Comparison of ENCODE assay signal across 18 cellular contexts in genomic region chr5:6492934-6493333, GRCh38. TPM values are rescaled to one million over a fixed set of nuclear protein-coding genes. Genes with fewer than 3 reads are reported as not detected.
DNase-seq lines count a peak whose midpoint lies in the region; ATAC-seq and TF ChIP-seq lines count a peak whose summit lies in the region.
"Had no signal": no experiment of that assay in that cellular context is flagged by ENCODE, and none has a peak within 500 bp of the region (broad histone marks: within the 10 kb centered on the region; RNA-seq: fewer than 3 reads in every experiment).

No MANE protein-coding gene starts in this region.

- peaks cover 3% of the 10 kb centered on the region for H3K36me3 Mint-ChIP-seq in activated naive CD4-positive, alpha-beta T cell treated with anti-CD3 and anti-CD28 coated beads, Interleukin-2, amount 10 ng/mL, durations not matched to agents 7 days and 5 days
- H3K36me3 Mint-ChIP-seq in CD14-positive monocyte, result no peaks in the 10 kb centered on the region
- H3K36me3 Mint-ChIP-seq in activated CD8-positive, alpha-beta T cell treated with anti-CD3 and anti-CD28 coated beads, Interleukin-2, amount 10 ng/mL, durations not matched to agents 7 days and 5 days (ENCODE audit: low read depth), result no peaks in the 10 kb centered on the region
- H3K36me3 Mint-ChIP-seq: activated naive CD4-positive, alpha-beta T cell treated with anti-CD3 and anti-CD28 coated beads, Interleukin-2, amount 50 U/mL, for 24 hours had no signal

- DNase-seq in activated naive CD4-positive, alpha-beta T cell treated with anti-CD3 and anti-CD28 coated beads, Interleukin-2, amount 10 ng/mL, durations not matched to agents 7 days and 5 days, result no peak
- DNase-seq in activated naive CD4-positive, alpha-beta T cell treated with anti-CD3 and anti-CD28 coated beads, Interleukin-2, amount 50 U/mL, for 16 hours, result no peak
- DNase-seq in M059J (ENCODE audit: low read depth), result peak; percentile 26
- DNase-seq in CD14-positive monocyte (ENCODE audit: low spot score), result no peak
- DNase-seq in NCI-H345 (lab: John Stamatoyannopoulos, UW), result no peak
- DNase-seq in activated CD8-positive, alpha-beta T cell treated with anti-CD3 and anti-CD28 coated beads, Interleukin-2, amount 10 ng/mL, durations not matched to agents 7 days and 5 days, result no peak
- DNase-seq in uterus, result no peak
- DNase-seq: KBM-7, NCI-H2029, NCI-H748 treated with DMSO at 0.1 percent for 48 hours, thyroid gland had no signal

- H3K27ac Mint-ChIP-seq in activated naive CD4-positive, alpha-beta T cell treated with anti-CD3 and anti-CD28 coated beads, Interleukin-2, amount 10 ng/mL, durations not matched to agents 7 days and 5 days, result peak overlapping the region; percentile 28
- H3K27ac Mint-ChIP-seq in CD14-positive monocyte, result no peak overlapping the region
- H3K27ac Mint-ChIP-seq in activated CD8-positive, alpha-beta T cell treated with anti-CD3 and anti-CD28 coated beads, Interleukin-2, amount 10 ng/mL, durations not matched to agents 7 days and 5 days, result no peak overlapping the region
- H3K27ac Mint-ChIP-seq: activated naive CD4-positive, alpha-beta T cell treated with anti-CD3 and anti-CD28 coated beads, Interleukin-2, amount 50 U/mL, for 24 hours had no signal

- H3K4me1 ChIP-seq in uterus, result no peaks in the 10 kb centered on the region
- H3K4me1 ChIP-seq: A549, parathyroid adenoma had no signal

- CTCF ChIA-PET in activated naive CD4-positive, alpha-beta T cell treated with anti-CD3 and anti-CD28 coated beads, Interleukin-2, amount 10 ng/mL, durations not matched to agents 7 days and 5 days (lab: Charles Lee), result interaction anchor here (0.5 kb wide), 1 partner anchor 1243 kb away, joined by 3 read pairs; no protein-coding TSS in a partner anchor
- CTCF ChIA-PET in activated CD8-positive, alpha-beta T cell treated with anti-CD3 and anti-CD28 coated beads, Interleukin-2, amount 10 ng/mL, durations not matched to agents 7 days and 5 days (lab: Charles Lee), result interaction anchor here (0.9 kb wide), 1 partner anchor 22 kb away, joined by 3 read pairs; no protein-coding TSS in a partner anchor

- H3K9me3 ChIP-seq in uterus, result no peaks in the 10 kb centered on the region
- H3K9me3 ChIP-seq: A549, thyroid gland had no signal

- H3K4me3 Mint-ChIP-seq in activated naive CD4-positive, alpha-beta T cell treated with anti-CD3 and anti-CD28 coated beads, Interleukin-2, amount 10 ng/mL, durations not matched to agents 7 days and 5 days, result no peak overlapping the region
- H3K4me3 Mint-ChIP-seq in CD14-positive monocyte, result no peak overlapping the region
- H3K4me3 Mint-ChIP-seq in activated CD8-positive, alpha-beta T cell treated with anti-CD3 and anti-CD28 coated beads, Interleukin-2, amount 10 ng/mL, durations not matched to agents 7 days and 5 days, result no peak overlapping the region
- H3K4me3 Mint-ChIP-seq: activated naive CD4-positive, alpha-beta T cell treated with anti-CD3 and anti-CD28 coated beads, Interleukin-2, amount 50 U/mL, for 24 hours had no signal

- H3K27me3 ChIP-seq in uterus, result no peaks in the 10 kb centered on the region
- H3K27me3 ChIP-seq: thyroid gland had no signal

- peaks cover 5% of the 10 kb centered on the region for H3K27me3 Mint-ChIP-seq in activated naive CD4-positive, alpha-beta T cell treated with anti-CD3 and anti-CD28 coated beads, Interleukin-2, amount 10 ng/mL, durations not matched to agents 7 days and 5 days
- peaks cover 4 to 5% (median 4%) of the 10 kb centered on the region in 3 donors for H3K27me3 Mint-ChIP-seq in CD14-positive monocyte (ENCODE audit: low read depth in 3 of 3)
- peaks cover 3% of the 10 kb centered on the region for H3K27me3 Mint-ChIP-seq in activated CD8-positive, alpha-beta T cell treated with anti-CD3 and anti-CD28 coated beads, Interleukin-2, amount 10 ng/mL, durations not matched to agents 7 days and 5 days (ENCODE audit: low read depth)

- H3K4me3 ChIP-seq in uterus, result no peak overlapping the region
- H3K4me3 ChIP-seq: A549, thyroid gland had no signal

- no peak for TF ChIP-seq POLR2A in uterus (IDR thresholded peaks at IDR 0.05)

- TF ChIP-seq CTCF in CD14-positive monocyte (IDR thresholded peaks at IDR 0.05) (no peak), uterus (IDR thresholded peaks at IDR 0.05) (no peak)

- intact Hi-C loops in CD14-positive monocyte (cut with micrococcal nuclease), result no loop called here
- intact Hi-C loops in uterus (cut with DNase I; ENCODE audit: low total_unique reads), result no loop called here

- ATAC-seq in HG02884 (IDR thresholded peaks at IDR 0.05; ENCODE audit: unreplicated experiment), result peak; percentile 25
- no peak for ATAC-seq in activated CD8-positive, alpha-beta T cell treated with anti-CD3 and anti-CD28 coated beads, Interleukin-2, amount 10 ng/mL, durations not matched to agents 7 days and 5 days
- ATAC-seq: A549 had no signal

- peaks cover 48% of the 10 kb centered on the region for H3K4me1 Mint-ChIP-seq in activated naive CD4-positive, alpha-beta T cell treated with anti-CD3 and anti-CD28 coated beads, Interleukin-2, amount 10 ng/mL, durations not matched to agents 7 days and 5 days
- H3K4me1 Mint-ChIP-seq in CD14-positive monocyte, result no peaks in the 10 kb centered on the region
- peaks cover 34% of the 10 kb centered on the region for H3K4me1 Mint-ChIP-seq in activated CD8-positive, alpha-beta T cell treated with anti-CD3 and anti-CD28 coated beads, Interleukin-2, amount 10 ng/mL, durations not matched to agents 7 days and 5 days (ENCODE audit: low read depth)
- H3K4me1 Mint-ChIP-seq: activated naive CD4-positive, alpha-beta T cell treated with anti-CD3 and anti-CD28 coated beads, Interleukin-2, amount 50 U/mL, for 24 hours had no signal

- POLR2A ChIA-PET in activated CD8-positive, alpha-beta T cell treated with anti-CD3 and anti-CD28 coated beads, Interleukin-2, amount 10 ng/mL, durations not matched to agents 7 days and 5 days (lab: Charles Lee), result no interaction called here

- H3K27ac ChIP-seq in uterus, result no peak overlapping the region
- H3K27ac ChIP-seq: A549, parathyroid adenoma, thyroid gland had no signal

- H3K9me3 Mint-ChIP-seq in activated naive CD4-positive, alpha-beta T cell treated with anti-CD3 and anti-CD28 coated beads, Interleukin-2, amount 10 ng/mL, durations not matched to agents 7 days and 5 days, result no peaks in the 10 kb centered on the region
- H3K9me3 Mint-ChIP-seq in CD14-positive monocyte, result no peaks in the 10 kb centered on the region
- no peaks in the 10 kb centered on the region for H3K9me3 Mint-ChIP-seq in activated CD8-positive, alpha-beta T cell treated with anti-CD3 and anti-CD28 coated beads, Interleukin-2, amount 10 ng/mL, durations not matched to agents 7 days and 5 days (ENCODE audit: insufficient read depth)
- H3K9me3 Mint-ChIP-seq: activated naive CD4-positive, alpha-beta T cell treated with anti-CD3 and anti-CD28 coated beads, Interleukin-2, amount 50 U/mL, for 24 hours had no signal

- H3K36me3 ChIP-seq in uterus, result no peaks in the 10 kb centered on the region
- H3K36me3 ChIP-seq: thyroid gland had no signal

RNA-seq across cellular contexts. Expression of gene UBE2QL1, which starts 44.3 kb away (rescaled TPM):
- 0.02 and 0.44 TPM in 2 replicates for total RNA-seq in M059J (2014; rRNA removed; shearing (Covaris generic))
- not detected for polyA plus RNA-seq in CD14-positive monocyte
- total RNA-seq in activated CD8-positive, alpha-beta T cell treated with anti-CD3 and anti-CD28 coated beads, Interleukin-2, amount 10 ng/mL, durations not matched to agents 7 days and 5 days, result not detected
- total RNA-seq in uterus, result under 1 TPM in 2 of 4 donors, not detected in 2; 0.34 to 0.90 TPM
- total RNA-seq: bronchial epithelial cell, glomerular endothelial cell had no signal
- polyA plus RNA-seq: keratinocyte had no signal
